8 cellular contexts compared by ENCODE assay signal in genomic region chr3:139120336-139120971, GRCh38.
DNase-seq lines count a peak whose midpoint lies in the region; ATAC-seq, FAIRE-seq and TF ChIP-seq lines count a peak whose summit lies in the region.

No MANE protein-coding gene starts in this region.

- POLR2A ChIA-PET in A549 (lab: Yijun Ruan, JAX): no interaction called here

- peak overlapping the region; percentile 18; the same call in 1 of the 3 replicates for H3K4me2 ChIP-seq in A549

- H3K27ac ChIP-seq in A549: peak overlapping the region; percentile 33 to 64; a peak in 1 of 6 replicates

- no peak for TF ChIP-seq EP300 in A549 (IDR thresholded peaks at IDR 0.05)

- FAIRE-seq in A549 (lab: Jason Lieb, UNC) (no peak), H54 (lab: Jason Lieb, UNC) (no peak)

- ATAC-seq in A549 (peak in 1 of 2 experiments; percentile 33; a peak in 3 of 6 replicates), GM18870 (IDR thresholded peaks at IDR 0.05; ENCODE audit: unreplicated experiment) (no peak)

- TF ChIP-seq RAD21 in A549 (conservative IDR thresholded peaks at IDR 0.05 in 1 of 2, IDR thresholded peaks at IDR 0.05 in 1 of 2): no peak

- CTCF ChIA-PET in A549 (lab: Yijun Ruan, JAX): interaction anchor here (1.8 to 4.6 kb wide), 3 partner anchors 9 to 208 kb away, joined by 5 to 30 read pairs (median 9); no protein-coding TSS in a partner anchor

- whole genome bisulfite sequencing in A549 (ENCODE audit: missing lambda C conversion rate): 81% methylated on average over 4 of the region's 8 CpGs

- H3K4me1 ChIP-seq in A549: peaks cover 27% of the 10 kb centered on the region

- no peak overlapping the region for H3K4me3 ChIP-seq in A549

- TF ChIP-seq CTCF in A549 (IDR thresholded peaks at IDR 0.05) (no peak), GM10266 (IDR thresholded peaks at IDR 0.05; ENCODE audit: control insufficient read depth, insufficient read depth, low read depth, missing control alignments) (no peak)

- TF ChIP-seq POLR2A in A549 (IDR thresholded peaks at IDR 0.05; ENCODE audit: low read length) (no peak), H54 (IDR thresholded peaks at IDR 0.05; ENCODE audit: low read depth, low read length) (no peak)

- H3K9me3 ChIP-seq in A549: no peaks in the 10 kb centered on the region

- DNase-seq in A549 (ENCODE audit: low read depth in 1 of 2, low spot score in 1 of 2): peak in 1 of 2 experiments; percentile 20
- peak; percentile 88 for DNase-seq in GM04504 (ENCODE audit: low read depth)
- DNase-seq in UCSD-AML1 (lab: John Stamatoyannopoulos, UW; ENCODE audit: unreplicated experiment): peak; percentile 82
- peak; percentile 78 for DNase-seq in iris pigment epithelial cell (ENCODE audit: low read depth)
- no peak for DNase-seq in DMS153 treated with DMSO at 0.1 percent for 48 hours (lab: John Stamatoyannopoulos, UW; ENCODE audit: unreplicated experiment)
- no peak for DNase-seq in H54 (ENCODE audit: insufficient read length, low spot score)
- DNase-seq in GM10266 (ENCODE audit: extremely low spot score): no peak

TF ChIP-seq in A549, 52 proteins besides CTCF, POLR2A, EP300 and RAD21:
- no peak for TF ChIP-seq HOXB5 (CRISPR knock-in tag; IDR thresholded peaks at IDR 0.05)

Comparison
In these comparisons a context has a peak if more than half of its experiments do, and no peak if none do; other contexts are left out.
1. DNase-seq: peak in GM04504 (single experiment), UCSD-AML1 (single experiment) and iris pigment epithelial cell (single experiment); none in DMS153 treated with DMSO at 0.1 percent for 48 hours (single experiment), H54 (single experiment) and GM10266 (single experiment).